In the genomic region with DNA sequence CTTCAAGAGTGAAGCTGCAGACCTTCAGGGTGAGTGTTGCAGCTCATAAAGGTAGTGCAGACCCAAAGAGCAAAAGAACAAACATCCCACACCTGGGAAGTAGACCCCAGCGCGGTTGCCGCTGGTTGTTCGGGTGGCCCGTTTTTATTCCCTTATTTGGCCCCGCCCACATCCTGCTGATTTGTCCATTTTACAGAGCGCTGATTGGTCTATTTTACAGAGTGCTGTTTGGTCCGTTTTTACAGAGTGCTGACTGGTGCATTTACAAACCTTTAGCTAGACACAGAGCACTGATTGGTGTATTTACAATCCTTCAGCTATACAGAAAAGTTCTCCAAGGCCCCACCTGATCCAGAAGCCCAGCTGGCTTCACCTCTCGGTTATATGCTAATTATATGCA, we compare ENCODE assay signal across 18 cellular contexts. TPM values are rescaled to one million over a fixed set of nuclear protein-coding genes. Genes with fewer than 3 reads are reported as not detected.
DNase-seq lines count a peak whose midpoint lies in the region; ATAC-seq and TF ChIP-seq lines count a peak whose summit lies in the region.
"Had no signal": no experiment of that assay in that cellular context is flagged by ENCODE, and none has a peak within 500 bp of the region (broad histone marks: within the 10 kb centered on the region; RNA-seq: fewer than 3 reads in every experiment).

No MANE protein-coding gene starts in this region.

- H2BK5ac ChIP-seq in trophoblast cell (ENCODE audit: low read depth, low read length, poor library complexity) = no peak overlapping the region

- H3K27me3 ChIP-seq in CD4-positive, CD25-positive, alpha-beta regulatory T cell (ENCODE audit: control insufficient read depth, insufficient read depth, low read length) = peaks cover 6% of the 10 kb centered on the region
- peaks cover 14% of the 10 kb centered on the region; the same call in 1 of the 2 replicates for H3K27me3 ChIP-seq in GM23338 (ENCODE audit: insufficient read depth)
- peaks cover 2% of the 10 kb centered on the region for H3K27me3 ChIP-seq in trophoblast cell (ENCODE audit: insufficient read depth, low read length)
- H3K27me3 ChIP-seq: Peyer's patch, right atrium auricular region had no signal

- no peak for ATAC-seq in CD4-positive, CD25-positive, alpha-beta regulatory T cell (ENCODE audit: low read depth in 2 of 2)
- no peak for ATAC-seq in GM23338
- ATAC-seq in HG03565 (IDR thresholded peaks at IDR 0.05; ENCODE audit: unreplicated experiment) = no peak
- ATAC-seq: SK-N-SH treated with all-trans-retinoic acid at 6 μM for 48 hours had no signal

- peaks cover 4 to 22% (median 13%) of the 10 kb centered on the region in 7 donors for H3K9me3 Mint-ChIP-seq in CD4-positive, CD25-positive, alpha-beta regulatory T cell
- H3K9me3 Mint-ChIP-seq in GM23338 (no peaks in the 10 kb centered on the region; the same call in 2 of the 3 replicates), brain (peaks cover 16 to 29% (median 25%) of the 10 kb centered on the region in 5 experiments)

- H3K4me1 Mint-ChIP-seq in CD4-positive, CD25-positive, alpha-beta regulatory T cell = peaks cover 8 to 44% (median 23%) of the 10 kb centered on the region in 4 donors
- H3K4me1 Mint-ChIP-seq in GM23338 (peaks cover 11% of the 10 kb centered on the region; the same call in 2 of the 3 replicates), brain (peaks cover 83% of the 10 kb centered on the region)

- H3K4me3 ChIP-seq in CD4-positive, CD25-positive, alpha-beta regulatory T cell (ENCODE audit: low read depth, low read length) = no peak overlapping the region
- H3K4me3 ChIP-seq in GM23338 = peak overlapping the region; percentile 67
- no peak overlapping the region for H3K4me3 ChIP-seq in trophoblast cell (ENCODE audit: low read depth, low read length)

- no peak overlapping the region for H2BK12ac ChIP-seq in trophoblast cell (ENCODE audit: low read length)

- peaks cover 15% of the 10 kb centered on the region for H3K36me3 ChIP-seq in CD4-positive, CD25-positive, alpha-beta regulatory T cell (ENCODE audit: control insufficient read depth, insufficient read depth, low read length)
- H3K36me3 ChIP-seq in GM23338 (ENCODE audit: insufficient read depth) (peaks cover 2% of the 10 kb centered on the region; the same call in 1 of the 2 replicates), trophoblast cell (ENCODE audit: control insufficient read depth in 1 of 2, insufficient read depth in 2 of 2, low read length in 2 of 2) (peaks cover 2 to 10% of the 10 kb centered on the region in 2 experiments)

- H3K79me2 ChIP-seq in GM23338 (replicated peaks; ENCODE audit: insufficient read depth) (peaks cover 3% of the 10 kb centered on the region), trophoblast cell (ENCODE audit: control insufficient read depth, insufficient read depth, low read length, poor library complexity) (peaks cover 8% of the 10 kb centered on the region)

- peak overlapping the region; percentile 91; the same call in 1 of the 2 replicates for H3K4me2 ChIP-seq in GM23338
- H3K4me2 ChIP-seq in trophoblast cell (ENCODE audit: low read length) = no peak overlapping the region

- H3K36me3 Mint-ChIP-seq in CD4-positive, CD25-positive, alpha-beta regulatory T cell = peaks cover 19% of the 10 kb centered on the region
- H3K36me3 Mint-ChIP-seq in GM23338 (ENCODE audit: low read depth) = peaks cover 25% of the 10 kb centered on the region
- peaks cover 41% of the 10 kb centered on the region for H3K36me3 Mint-ChIP-seq in brain

- H3K27ac ChIP-seq in CD4-positive, CD25-positive, alpha-beta regulatory T cell (ENCODE audit: insufficient read depth, low read length, poor library complexity, severe bottlenecking) = no peak overlapping the region
- H3K27ac ChIP-seq in GM23338 (ENCODE audit: low read depth) (no peak overlapping the region), trophoblast cell (ENCODE audit: low read depth, low read length) (no peak overlapping the region)

- H3K4me3 Mint-ChIP-seq in CD4-positive, CD25-positive, alpha-beta regulatory T cell = peak overlapping the region in 3 of 4 donors; percentile 11 to 98 (median 93)
- H3K4me3 Mint-ChIP-seq in GM23338 (peak overlapping the region; percentile 93; the same call in 2 of the 3 replicates), brain (peak overlapping the region in 4 of 5 experiments; percentile 96 to 98 (median 98))

- WGBS in trophoblast cell (ENCODE audit: extremely low coverage, insufficient coverage, insufficient read length) = no CpG with 5 or more reads among the region's 9 CpGs

- H2AK5ac ChIP-seq in trophoblast cell (ENCODE audit: low read length) = no peak overlapping the region

- no peak overlapping the region for H3K9ac ChIP-seq in trophoblast cell (ENCODE audit: low read length)

- no peak overlapping the region for H3K27ac Mint-ChIP-seq in CD4-positive, CD25-positive, alpha-beta regulatory T cell
- no peak overlapping the region for H3K27ac Mint-ChIP-seq in GM23338
- peak overlapping the region in 1 of 5 experiments; percentile 100 for H3K27ac Mint-ChIP-seq in brain
- H3K27ac Mint-ChIP-seq: stimulated activated naive CD8-positive, alpha-beta T cell treated with anti-CD3 and anti-CD28 coated beads, Interleukin-15, Interleukin-2, amounts not matched to agents 100 ng/mL and 50 ng/mL, for 24 hours had no signal

- no peak overlapping the region for H4K91ac ChIP-seq in trophoblast cell (ENCODE audit: low read depth, low read length)

- H3K14ac ChIP-seq in trophoblast cell (ENCODE audit: low read length) = no peak overlapping the region

- H4K8ac ChIP-seq in trophoblast cell (ENCODE audit: low read depth, low read length) = peak overlapping the region; percentile 65

- H3K18ac ChIP-seq in trophoblast cell (ENCODE audit: low read length) = no peak overlapping the region

- H2AFZ ChIP-seq in GM23338 (peak overlapping the region; percentile 91; the same call in 1 of the 2 replicates), trophoblast cell (ENCODE audit: insufficient read depth, low read length, poor library complexity) (no peak overlapping the region)

- H3K4ac ChIP-seq in trophoblast cell (ENCODE audit: low read depth, low read length) = no peak overlapping the region

- no peaks in the 10 kb centered on the region for H3F3A ChIP-seq in GM23338 (replicated peaks; ENCODE audit: low read depth)

- peaks cover 24% of the 10 kb centered on the region for H3K27me3 Mint-ChIP-seq in CD4-positive, CD25-positive, alpha-beta regulatory T cell
- H3K27me3 Mint-ChIP-seq in GM23338 (ENCODE audit: insufficient read depth, low read depth, poor library complexity) = peaks cover 9% of the 10 kb centered on the region
- peaks cover 19% of the 10 kb centered on the region for H3K27me3 Mint-ChIP-seq in brain

- H4K12ac ChIP-seq in trophoblast cell (ENCODE audit: low read depth, low read length) = no peak overlapping the region

- TF ChIP-seq CTCF in GM23338 (conservative IDR thresholded peaks at IDR 0.05; ENCODE audit: low read depth in 2 of 2) (no peak), brain (conservative IDR thresholded peaks at IDR 0.05) (no peak)

- H3K79me1 ChIP-seq in trophoblast cell (ENCODE audit: low read length) = peaks cover 9% of the 10 kb centered on the region

- H2BK120ac ChIP-seq in trophoblast cell (ENCODE audit: insufficient read depth, low read length, poor library complexity) = no peak overlapping the region

- peaks cover 6 to 11% of the 10 kb centered on the region in 2 experiments for H3K9me3 ChIP-seq in CD4-positive, CD25-positive, alpha-beta regulatory T cell (ENCODE audit: control insufficient read depth in 2 of 2, low read length in 2 of 2)
- peaks cover 7% of the 10 kb centered on the region for H3K9me3 ChIP-seq in trophoblast cell (ENCODE audit: insufficient read depth, low read depth, low read length)

- peaks cover 7% of the 10 kb centered on the region; the same call in 1 of the 2 replicates for H3K9me2 ChIP-seq in GM23338 (ENCODE audit: insufficient read depth)

- peaks cover 17% of the 10 kb centered on the region for H3K4me1 ChIP-seq in CD4-positive, CD25-positive, alpha-beta regulatory T cell (ENCODE audit: control insufficient read depth, insufficient read depth, low read length, poor library complexity, severe bottlenecking)
- H3K4me1 ChIP-seq in GM23338 (ENCODE audit: insufficient read depth) (peaks cover 16% of the 10 kb centered on the region), trophoblast cell (ENCODE audit: control insufficient read depth in 1 of 2, insufficient read depth in 2 of 2, low read length in 2 of 2) (peaks cover 3 to 6% of the 10 kb centered on the region in 2 experiments)

- no peak for DNase-seq in CD4-positive, CD25-positive, alpha-beta regulatory T cell
- DNase-seq in GM23338 (ENCODE audit: low spot score) (no peak), trophoblast cell (no peak), DMS153 (lab: John Stamatoyannopoulos, UW) (no peak)
- no peak for DNase-seq in stimulated activated CD4-positive, alpha-beta T cell treated with anti-CD3 and anti-CD28 coated beads, Interleukin-15, amount 100 ng/mL, for 24 hours
- DNase-seq: activated CD4-positive, alpha-beta T cell treated with anti-CD3 and anti-CD28 coated beads, Interleukin-2, amount 10 ng/mL, durations not matched to agents 24 days and 14 days; DMS53; hippocampal formation; midbrain; NCI-H82; occipital lobe; Peyer's patch had no signal

- H4K20me1 ChIP-seq in GM23338 (replicated peaks; ENCODE audit: insufficient read depth) = no peaks in the 10 kb centered on the region

- no peak overlapping the region for H3K23ac ChIP-seq in trophoblast cell (ENCODE audit: low read length)

TF ChIP-seq in GM23338, 12 proteins besides CTCF, POLR2A, EP300 and RAD21 (continues in another document):
- TF ChIP-seq STAT1 (IDR thresholded peaks at IDR 0.05; ENCODE audit: unreplicated experiment) = no peak

RNA-seq across cellular contexts. Expression of gene SCGB2B2, which starts 1.0 kb away (rescaled TPM):
- 0.74 TPM for total RNA-seq in CD4-positive, CD25-positive, alpha-beta regulatory T cell
- under 1 TPM in 1 of 4 donors, not detected in 3; 0.07 TPM for polyA plus RNA-seq in CD4-positive, CD25-positive, alpha-beta regulatory T cell
- total RNA-seq in GM23338 (2014; rRNA removed; shearing (Covaris generic)) = 0.28 TPM in 1 of 2 replicates, not detected in the other
- polyA plus RNA-seq in GM23338 (2016; fragmentation: Nextera tagmentation; extraction: Ambion mirVana) = not detected in 2 replicates
- polyA plus RNA-seq in brain (ENCODE audit: insufficient read depth, low read depth, low replicate concordance) = not detected
- 0.22 TPM in 1 of 2 replicates, not detected in the other for polyA plus RNA-seq in trophoblast cell (2013)
- polyA plus RNA-seq: BJ had no signal

RNA-seq across cellular contexts. Expression of gene ZNF302, which starts 1.6 kb away (rescaled TPM):
- total RNA-seq in CD4-positive, CD25-positive, alpha-beta regulatory T cell = 14.6 TPM
- 10 to 100 TPM; 13.9 to 24.3 (median 16.7) TPM for polyA plus RNA-seq in CD4-positive, CD25-positive, alpha-beta regulatory T cell
- 24.8 and 27.4 TPM in 2 replicates for total RNA-seq in GM23338 (2014; rRNA removed; shearing (Covaris generic))
- polyA plus RNA-seq in GM23338 (2016; fragmentation: Nextera tagmentation; extraction: Ambion mirVana) (13.9 and 16.6 TPM in 2 replicates), brain (ENCODE audit: insufficient read depth, low read depth, low replicate concordance) (5.4 TPM)
- polyA plus RNA-seq in trophoblast cell (2013) = 13.2 and 13.9 TPM in 2 replicates

RNA-seq across cellular contexts. Expression of gene ZNF181, which starts 58.1 kb away (rescaled TPM):
- 4.8 TPM for total RNA-seq in CD4-positive, CD25-positive, alpha-beta regulatory T cell
- polyA plus RNA-seq in CD4-positive, CD25-positive, alpha-beta regulatory T cell = 10 to 100 TPM; 14.2 to 32.5 (median 21.7) TPM
- 18.9 and 19.8 TPM in 2 replicates for total RNA-seq in GM23338 (2014; rRNA removed; shearing (Covaris generic))
- polyA plus RNA-seq in GM23338 (2016; fragmentation: Nextera tagmentation; extraction: Ambion mirVana) = 7.3 and 7.4 TPM in 2 replicates
- polyA plus RNA-seq in brain (ENCODE audit: insufficient read depth, low read depth, low replicate concordance) = 1.3 TPM
- 3.0 and 4.1 TPM in 2 replicates for polyA plus RNA-seq in trophoblast cell (2013)
